ENCODE assay signal across 1 cellular context in genomic region chr11:28110108-28110838, GRCh38.
TF ChIP-seq lines count a peak whose summit lies in the region.

No MANE protein-coding gene starts in this region.

TF ChIP-seq in HEK293, 187 proteins besides CTCF, POLR2A, EP300 and RAD21 (continued from another document):
- TF ChIP-seq ZSCAN18 (tag by site-specific recombination; IDR thresholded peaks at IDR 0.05): peak; percentile 77; the same call in 1 of the 2 replicates
- TF ChIP-seq GLIS2 (tag by site-specific recombination; IDR thresholded peaks at IDR 0.05): peak; percentile 54; the same call in 1 of the 2 replicates
- no peak for TF ChIP-seq ZNF266 (tag by site-specific recombination; IDR thresholded peaks at IDR 0.05; ENCODE audit: low read depth)
- peak; percentile 99 for TF ChIP-seq ZXDB (tag by site-specific recombination; IDR thresholded peaks at IDR 0.05)
- TF ChIP-seq ZSCAN30 (tag by site-specific recombination; IDR thresholded peaks at IDR 0.05): peak; percentile 93
